ENCODE assay signal across 18 cellular contexts in genomic region chr15:96020133-96020532, GRCh38.
DNase-seq lines count a peak whose midpoint lies in the region; ATAC-seq and TF ChIP-seq lines count a peak whose summit lies in the region.
"Had no signal": no experiment of that assay in that cellular context is flagged by ENCODE, and none has a peak within 500 bp of the region (broad histone marks: within the 10 kb centered on the region; RNA-seq: fewer than 3 reads in every experiment).

No MANE protein-coding gene starts in this region.

- H2AFZ ChIP-seq in neural progenitor cell (replicated peaks): no peak overlapping the region
- H2AFZ ChIP-seq: GM23248 had no signal

- no peaks in the 10 kb centered on the region for H3K79me2 ChIP-seq in neural progenitor cell (ENCODE audit: low read depth)

- H3K27me3 ChIP-seq in neural progenitor cell (no peaks in the 10 kb centered on the region), Peyer's patch (no peaks in the 10 kb centered on the region), HAP-1 (ENCODE audit: low read depth) (no peaks in the 10 kb centered on the region)

- in situ Hi-C loops in G401 (cut with HindIII; ENCODE audit: low sequenced_read_pairs) (no loop called here), HAP-1 (cut with MboI; ENCODE audit: low sequenced_read_pairs) (no loop called here)

- H3K27ac Mint-ChIP-seq in neural progenitor cell: peak overlapping the region; percentile 86
- H3K27ac Mint-ChIP-seq: CD14-positive monocyte had no signal

- no peak overlapping the region for H3K4me2 ChIP-seq in neural progenitor cell

- no peak overlapping the region for H3K27ac ChIP-seq in neural progenitor cell
- no peak overlapping the region for H3K27ac ChIP-seq in substantia nigra (ENCODE audit: low read depth, low read length, poor library complexity, severe bottlenecking)
- no peak overlapping the region for H3K27ac ChIP-seq in Peyer's patch
- H3K27ac ChIP-seq: GM23248, HL-60 had no signal

- H3K4me1 ChIP-seq in neural progenitor cell (peaks cover 7% of the 10 kb centered on the region), Peyer's patch (no peaks in the 10 kb centered on the region), HAP-1 (no peaks in the 10 kb centered on the region)
- H3K4me1 ChIP-seq: Caco-2 had no signal

- H3K4me3 ChIP-seq in neural progenitor cell: no peak overlapping the region
- H3K4me3 ChIP-seq in Peyer's patch: no peak overlapping the region
- H3K4me3 ChIP-seq in HAP-1: no peak overlapping the region
- H3K4me3 ChIP-seq: GM12878, GM23248 had no signal

- peaks cover 27% of the 10 kb centered on the region for H3K4me1 Mint-ChIP-seq in neural progenitor cell
- H3K4me1 Mint-ChIP-seq: CD14-positive monocyte had no signal

- H3F3A ChIP-seq in neural progenitor cell (ENCODE audit: low read depth): no peaks in the 10 kb centered on the region

- no peaks in the 10 kb centered on the region for H4K20me1 ChIP-seq in neural progenitor cell (ENCODE audit: low read depth)

- H3K36me3 Mint-ChIP-seq in neural progenitor cell: peaks cover 3% of the 10 kb centered on the region
- H3K36me3 Mint-ChIP-seq: CD14-positive monocyte had no signal

- H3K9me3 Mint-ChIP-seq in neural progenitor cell: peaks cover 14% of the 10 kb centered on the region

- no peak for TF ChIP-seq POLR2A in Peyer's patch (IDR thresholded peaks at IDR 0.05)

- H3K27me3 Mint-ChIP-seq in neural progenitor cell (ENCODE audit: insufficient read depth, low read depth): peaks cover 4% of the 10 kb centered on the region

- H3K9me3 ChIP-seq in neural progenitor cell (ENCODE audit: low read depth): no peaks in the 10 kb centered on the region
- H3K9me3 ChIP-seq in Peyer's patch: no peaks in the 10 kb centered on the region
- H3K9me3 ChIP-seq in HAP-1: no peaks in the 10 kb centered on the region; the same call in 1 of the 2 replicates
- H3K9me3 ChIP-seq: Caco-2 had no signal

- H3K4me3 Mint-ChIP-seq in neural progenitor cell: no peak overlapping the region
- H3K4me3 Mint-ChIP-seq: CD14-positive monocyte had no signal

- ATAC-seq in HG03342 (IDR thresholded peaks at IDR 0.05; ENCODE audit: unreplicated experiment) (no peak), GM19397 (IDR thresholded peaks at IDR 0.05; ENCODE audit: unreplicated experiment) (no peak)
- ATAC-seq: GM12878, Panc1 had no signal

- no peaks in the 10 kb centered on the region for H3K36me3 ChIP-seq in neural progenitor cell
- no peaks in the 10 kb centered on the region for H3K36me3 ChIP-seq in Peyer's patch
- H3K36me3 ChIP-seq in HAP-1 (replicated peaks): no peaks in the 10 kb centered on the region

- H3K9ac ChIP-seq in neural progenitor cell: no peak overlapping the region
- H3K9ac ChIP-seq: GM23248 had no signal

- TF ChIP-seq CTCF in neural progenitor cell (IDR thresholded peaks at IDR 0.05) (no peak), Peyer's patch (IDR thresholded peaks at IDR 0.05) (no peak)

- DNase-seq in G401 (ENCODE audit: low spot score): peak; percentile 9
- DNase-seq in foreskin melanocyte: peak; percentile 98
- no peak for DNase-seq in neural progenitor cell (ENCODE audit: low spot score)
- DNase-seq in substantia nigra (lab: John Stamatoyannopoulos, UW): peak in 42 of 49 donors; percentile 1 to 75 (median 32)
- DNase-seq in Peyer's patch: no peak
- no peak for DNase-seq in HAP-1 (ENCODE audit: low spot score in 2 of 2)
- DNase-seq: Caco-2, DMS53, GM23248, NCI-H1436, NCI-H2029 treated with DMSO at 0.1 percent for 48 hours, NCI-H510A had no signal

Comparison
In these comparisons a context has a peak if more than half of its experiments do, and no peak if none do; other contexts are left out.
1. DNase-seq: peak in G401 (single experiment), foreskin melanocyte (single experiment) and substantia nigra (42 of 49); none in neural progenitor cell (single experiment), Peyer's patch (0 of 3) and HAP-1 (0 of 2).